Comparison of ENCODE assay signal across 9 cellular contexts in the genomic region with DNA sequence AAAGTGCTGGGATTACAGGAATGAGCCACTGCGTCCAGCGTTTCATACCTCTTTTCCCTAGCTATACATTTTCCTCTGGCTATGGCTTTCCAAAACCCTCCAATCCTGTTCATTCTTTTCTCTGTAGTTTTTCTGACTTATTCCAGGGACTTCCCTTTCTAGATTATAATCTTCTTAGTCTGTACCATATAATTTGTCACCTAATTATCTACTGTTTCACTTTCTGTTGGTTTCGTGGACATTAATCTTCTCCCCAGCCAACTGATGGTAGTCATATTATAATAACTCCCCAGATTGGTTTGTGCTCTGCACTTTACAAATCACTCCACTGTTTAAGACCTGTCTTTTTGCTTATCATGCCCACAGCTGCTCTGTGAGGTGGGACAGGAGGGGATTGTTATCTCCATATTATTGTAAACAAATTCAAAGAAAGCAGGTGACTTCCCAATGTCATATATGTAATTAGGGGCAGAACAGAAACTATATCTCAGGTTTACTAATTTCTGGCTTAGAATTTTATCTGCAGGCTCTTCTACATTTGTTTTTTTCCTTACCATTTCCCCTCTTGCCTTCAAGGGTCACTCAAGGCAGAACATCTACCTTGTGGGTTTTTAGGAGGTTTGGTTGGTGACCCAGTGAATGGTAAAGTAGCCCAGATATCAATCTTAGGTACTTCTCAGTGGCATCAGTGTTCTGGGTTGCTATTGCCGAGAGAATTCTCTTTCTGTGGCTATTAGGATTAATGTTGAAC. TPM values are rescaled to one million over a fixed set of nuclear protein-coding genes. Genes with fewer than 3 reads are reported as not detected.
DNase-seq lines count a peak whose midpoint lies in the region; ATAC-seq lines count a peak whose summit lies in the region.
"Had no signal": no experiment of that assay in that cellular context is flagged by ENCODE, and none has a peak within 500 bp of the region (broad histone marks: within the 10 kb centered on the region; RNA-seq: fewer than 3 reads in every experiment).

No MANE protein-coding gene starts in this region.

- H3K27me3 Mint-ChIP-seq in activated CD4-positive, alpha-beta memory T cell treated with anti-CD3 and anti-CD28 coated beads for 36 hours: no peaks in the 10 kb centered on the region

- ATAC-seq in GM18907 (IDR thresholded peaks at IDR 0.05; ENCODE audit: unreplicated experiment): peak; percentile 59
- ATAC-seq in HG02763 (IDR thresholded peaks at IDR 0.05; ENCODE audit: unreplicated experiment): peak; percentile 24

- peaks cover 79% of the 10 kb centered on the region for H3K4me1 Mint-ChIP-seq in activated CD4-positive, alpha-beta memory T cell treated with anti-CD3 and anti-CD28 coated beads for 36 hours (ENCODE audit: low read depth)

- H3K36me3 Mint-ChIP-seq in activated CD4-positive, alpha-beta memory T cell treated with anti-CD3 and anti-CD28 coated beads for 36 hours: no peaks in the 10 kb centered on the region

- H3K27ac Mint-ChIP-seq in activated CD4-positive, alpha-beta memory T cell treated with anti-CD3 and anti-CD28 coated beads for 36 hours: peak overlapping the region; percentile 57

- DNase-seq in activated CD4-positive, alpha-beta memory T cell treated with anti-CD3 and anti-CD28 coated beads for 36 hours: no peak
- no peak for DNase-seq in nucleus accumbens (lab: John Stamatoyannopoulos, UW)
- no peak for DNase-seq in cerebellar nuclear complex (lab: John Stamatoyannopoulos, UW)
- no peak for DNase-seq in NCI-H2171 treated with DMSO at 0.1 percent for 48 hours (lab: John Stamatoyannopoulos, UW)
- no peak for DNase-seq in NCI-H1694 (lab: John Stamatoyannopoulos, UW)
- DNase-seq: nephron progenitor cell had no signal

- POLR2A ChIA-PET in activated CD4-positive, alpha-beta memory T cell treated with anti-CD3 and anti-CD28 coated beads for 36 hours (lab: Charles Lee): interaction anchor here (1.9 to 2.1 kb wide), 2 partner anchors 24 to 38 kb away, joined by 5 to 15 read pairs; partner anchors contain the start of genes RHOG and STIM1

- intact Hi-C loops in activated CD4-positive, alpha-beta memory T cell treated with anti-CD3 and anti-CD28 coated beads for 36 hours (cut with micrococcal nuclease): loop anchor here (2.0 kb wide), 1 partner anchor 19 kb away; no protein-coding TSS in a partner anchor

- peak overlapping the region in 11 of 21 experiments; percentile 2 to 59 (median 26) for H3K27ac ChIP-seq in skin epidermis

- H3K4me3 ChIP-seq in skin epidermis: no peak overlapping the region

- H3K4me3 Mint-ChIP-seq in activated CD4-positive, alpha-beta memory T cell treated with anti-CD3 and anti-CD28 coated beads for 36 hours: no peak overlapping the region
- H3K4me3 Mint-ChIP-seq: nephron progenitor cell had no signal

- CTCF ChIA-PET in activated CD4-positive, alpha-beta memory T cell treated with anti-CD3 and anti-CD28 coated beads for 36 hours (lab: Charles Lee): interaction anchor here (1.0 to 4.9 kb wide), 6 partner anchors 12 to 193 kb away, joined by 3 to 41 read pairs (median 6); partner anchors contain the start of gene STIM1

- H3K9me3 Mint-ChIP-seq in activated CD4-positive, alpha-beta memory T cell treated with anti-CD3 and anti-CD28 coated beads for 36 hours: no peaks in the 10 kb centered on the region
- H3K9me3 Mint-ChIP-seq: nephron progenitor cell had no signal

RNA-seq across cellular contexts. Expression of gene STIM1, which starts 23.9 kb away (rescaled TPM):
- total RNA-seq in activated CD4-positive, alpha-beta memory T cell treated with anti-CD3 and anti-CD28 coated beads for 36 hours: 10 to 100 TPM; 55.9 to 61.1 TPM

RNA-seq across cellular contexts. Expression of gene RHOG, which starts 38.6 kb away (rescaled TPM):
- total RNA-seq in activated CD4-positive, alpha-beta memory T cell treated with anti-CD3 and anti-CD28 coated beads for 36 hours: 100 to 1,000 TPM; 181 to 186 TPM
